Comparison of ENCODE assay signal across 9 cellular contexts in genomic region chr11:10351768-10352641, GRCh38. TPM values are rescaled to one million over a fixed set of nuclear protein-coding genes. Genes with fewer than 3 reads are reported as not detected.
DNase-seq lines count a peak whose midpoint lies in the region; ATAC-seq, FAIRE-seq and TF ChIP-seq lines count a peak whose summit lies in the region.
"Had no signal": no experiment of that assay in that cellular context is flagged by ENCODE, and none has a peak within 500 bp of the region (broad histone marks: within the 10 kb centered on the region; RNA-seq: fewer than 3 reads in every experiment).

No MANE protein-coding gene starts in this region.

- H3K27ac ChIP-seq in psoas muscle (peak overlapping the region; percentile 83), MM.1S (ENCODE audit: low read length) (no peak overlapping the region)

- no peak for FAIRE-seq in GM12891 (lab: Jason Lieb, UNC)

- no peaks in the 10 kb centered on the region for H3K9me2 ChIP-seq in MM.1S (replicated peaks; ENCODE audit: insufficient read depth, low read length)

- DNase-seq in GM04504 (ENCODE audit: low read depth) (peak; percentile 65), SHP77 (lab: John Stamatoyannopoulos, UW) (peak; percentile 83 to 84), glutamatergic neuron (peak; percentile 19), psoas muscle (peak; percentile 26 to 63), GM12891 (ENCODE audit: insufficient read length, low spot score) (no peak), NCI-H446 treated with DMSO at 0.1 percent for 48 hours (lab: John Stamatoyannopoulos, UW) (no peak), MM.1S (no peak), D341Med (ENCODE audit: low spot score) (no peak)

- no peak for TF ChIP-seq POLR2A in GM12891 (IDR thresholded peaks at IDR 0.05; ENCODE audit: low read depth, low read length)

- H3K9me3 Mint-ChIP-seq in glutamatergic neuron (ENCODE audit: unreplicated experiment): peaks cover 1% of the 10 kb centered on the region
- H3K9me3 Mint-ChIP-seq: activated naive CD4-positive, alpha-beta T cell treated with anti-CD3 and anti-CD28 coated beads, Interleukin-2, amount 50 U/mL, for 24 hours had no signal

- no peaks in the 10 kb centered on the region for H3K36me3 Mint-ChIP-seq in glutamatergic neuron (ENCODE audit: unreplicated experiment)

- H3K4me3 ChIP-seq in psoas muscle: no peak overlapping the region
- no peak overlapping the region for H3K4me3 ChIP-seq in MM.1S (ENCODE audit: low read length)

- intact Hi-C loops in psoas muscle (cut with DNase I): no loop called here

- H3K79me2 ChIP-seq in MM.1S (ENCODE audit: low read length): no peaks in the 10 kb centered on the region

- 36 to 47% (median 38%) methylated on average over 20 of the region's 20 CpGs for WGBS in psoas muscle, 3 donors

- H3K27me3 ChIP-seq in psoas muscle (ENCODE audit: insufficient read depth in 3 of 3, low read length in 2 of 3) (no peaks in the 10 kb centered on the region), MM.1S (replicated peaks; ENCODE audit: insufficient read depth, low read length) (no peaks in the 10 kb centered on the region)

- no peaks in the 10 kb centered on the region for H3K9me3 ChIP-seq in psoas muscle
- no peaks in the 10 kb centered on the region for H3K9me3 ChIP-seq in MM.1S (replicated peaks; ENCODE audit: insufficient read depth, low read length)

- H3K9ac ChIP-seq in MM.1S (ENCODE audit: low read length): no peak overlapping the region

- no peak overlapping the region for H3K27ac Mint-ChIP-seq in glutamatergic neuron (ENCODE audit: unreplicated experiment)
- H3K27ac Mint-ChIP-seq: activated naive CD4-positive, alpha-beta T cell treated with anti-CD3 and anti-CD28 coated beads, Interleukin-2, amount 50 U/mL, for 24 hours had no signal

- H3K36me3 ChIP-seq in psoas muscle (ENCODE audit: insufficient read depth in 1 of 2, low read depth in 1 of 2) (no peaks in the 10 kb centered on the region), MM.1S (replicated peaks; ENCODE audit: insufficient read depth, low read length) (no peaks in the 10 kb centered on the region)

- H3K4me1 Mint-ChIP-seq in glutamatergic neuron (ENCODE audit: low read depth, unreplicated experiment): peaks cover 9% of the 10 kb centered on the region
- H3K4me1 Mint-ChIP-seq: activated naive CD4-positive, alpha-beta T cell treated with anti-CD3 and anti-CD28 coated beads, Interleukin-2, amount 50 U/mL, for 24 hours had no signal

- no peak overlapping the region for H3K4me3 Mint-ChIP-seq in glutamatergic neuron (ENCODE audit: unreplicated experiment)
- H3K4me3 Mint-ChIP-seq: activated naive CD4-positive, alpha-beta T cell treated with anti-CD3 and anti-CD28 coated beads, Interleukin-2, amount 50 U/mL, for 24 hours had no signal

- H4K20me1 ChIP-seq in MM.1S (ENCODE audit: insufficient read depth, low read length): no peaks in the 10 kb centered on the region

- H3F3A ChIP-seq in MM.1S (ENCODE audit: insufficient read depth, low read length): no peaks in the 10 kb centered on the region

- no peak for TF ChIP-seq CTCF in glutamatergic neuron (IDR thresholded peaks at IDR 0.05; ENCODE audit: partially characterized antibody, unreplicated experiment)
- no peak for TF ChIP-seq CTCF in psoas muscle (IDR thresholded peaks at IDR 0.05)
- no peak for TF ChIP-seq CTCF in MM.1S (IDR thresholded peaks at IDR 0.05; ENCODE audit: low read length)

- H2AFZ ChIP-seq in MM.1S (ENCODE audit: low read length): no peak overlapping the region

- H3K27me3 Mint-ChIP-seq in glutamatergic neuron (ENCODE audit: unreplicated experiment): no peaks in the 10 kb centered on the region

- H3K4me1 ChIP-seq in psoas muscle: peaks cover 34% of the 10 kb centered on the region
- H3K4me1 ChIP-seq in MM.1S (ENCODE audit: low read length): no peaks in the 10 kb centered on the region

- ATAC-seq in psoas muscle: peak; percentile 81 to 92 (median 84)

- H3K4me2 ChIP-seq in MM.1S (ENCODE audit: low read depth, low read length): no peak overlapping the region

TF ChIP-seq in GM12891, 5 proteins besides CTCF, POLR2A, EP300 and RAD21:
- no peak for TF ChIP-seq POLR2AphosphoS5 (IDR thresholded peaks at IDR 0.05; ENCODE audit: low read depth, low read length)

RNA-seq across cellular contexts. Expression of gene ADM, which starts 47.1 kb away (rescaled TPM):
- total RNA-seq in glutamatergic neuron (ENCODE audit: unreplicated experiment): 0.22 TPM
- 10 to 100 TPM; 11.8 to 73.3 (median 27.8) TPM for total RNA-seq in psoas muscle
- 10 to 100 TPM; 11.7 to 45.1 (median 23.1) TPM for polyA plus RNA-seq in psoas muscle
- 2.0 TPM for polyA plus RNA-seq in GM12891 (2012; ENCODE audit: low read depth, missing spikeins)

RNA-seq across cellular contexts. Expression of gene SBF2, which starts 58.0 kb away (rescaled TPM):
- total RNA-seq in glutamatergic neuron (ENCODE audit: unreplicated experiment) (30.7 TPM), psoas muscle (10 to 100 TPM; 10.6 to 12.6 (median 12.2) TPM)
- polyA plus RNA-seq in psoas muscle: 1 to 10 TPM; 3.3 to 6.8 (median 5.5) TPM
- 1.4 TPM for polyA plus RNA-seq in GM12891 (2012; ENCODE audit: low read depth, missing spikeins)

Comparison
In these comparisons a context has a peak if more than half of its experiments do, and no peak if none do; other contexts are left out.
1. DNase-seq: peak in GM04504 (single experiment), SHP77 (2 of 2), glutamatergic neuron (single experiment) and psoas muscle (2 of 2); none in GM12891 (single experiment), NCI-H446 treated with DMSO at 0.1 percent for 48 hours (single experiment), MM.1S (single experiment) and D341Med (single experiment).
2. RNA of gene ADM, which starts 47.1 kb away (total RNA-seq): 11.8 to 73.3 TPM in psoas muscle; 0.22 TPM in glutamatergic neuron (single experiment); every median in the first group is over 10 times any median in the second.